11 cellular contexts compared by ENCODE assay signal in the genomic region with DNA sequence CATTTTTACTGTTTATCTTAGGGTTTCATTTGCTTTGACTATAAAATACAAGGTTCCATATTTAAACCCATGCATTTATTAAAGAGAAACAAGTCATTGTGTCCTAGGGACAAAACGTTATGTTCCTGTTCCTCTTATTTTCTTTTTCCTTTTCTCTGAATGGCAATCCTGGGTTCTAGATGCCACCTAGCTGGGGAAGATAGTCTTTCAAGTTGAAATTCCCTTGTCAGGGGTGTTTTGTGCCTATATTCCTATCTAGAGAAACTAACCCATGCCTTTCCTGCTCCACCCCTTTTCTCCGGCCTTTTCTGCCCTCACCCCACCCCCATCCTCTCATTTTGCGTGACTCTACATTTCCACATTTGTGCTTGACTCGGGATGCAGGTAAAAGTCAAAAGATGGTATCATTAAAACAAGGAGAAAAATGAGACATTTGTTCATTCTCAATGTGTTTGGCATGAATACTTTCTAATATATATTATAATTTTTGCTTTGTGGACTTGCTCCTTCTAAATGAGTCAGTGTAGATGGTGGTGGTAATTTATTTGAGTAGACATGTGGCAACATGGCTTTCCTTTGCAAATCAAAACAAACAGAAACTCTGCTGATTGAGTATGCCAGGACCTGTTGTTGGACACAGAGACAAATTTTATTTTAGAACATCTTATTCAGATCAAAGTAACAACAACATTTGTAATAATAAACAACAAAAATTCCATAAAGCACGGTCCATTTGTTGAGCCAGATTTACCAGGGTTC. TPM values are rescaled to one million over a fixed set of nuclear protein-coding genes. Genes with fewer than 3 reads are reported as not detected.
DNase-seq lines count a peak whose midpoint lies in the region; ATAC-seq and TF ChIP-seq lines count a peak whose summit lies in the region.
"Had no signal": no experiment of that assay in that cellular context is flagged by ENCODE, and none has a peak within 500 bp of the region (broad histone marks: within the 10 kb centered on the region; RNA-seq: fewer than 3 reads in every experiment).

No MANE protein-coding gene starts in this region.

- CTCF ChIA-PET in WTC11 (lab: Charles Lee), result no interaction called here

- no peaks in the 10 kb centered on the region for H3K36me3 Mint-ChIP-seq in WTC11

- H3K4me3 Mint-ChIP-seq in WTC11, result no peak overlapping the region
- H3K4me3 Mint-ChIP-seq: activated CD4-positive, alpha-beta T cell treated with anti-CD3 and anti-CD28 coated beads for 36 hours had no signal

- DNase-seq in WTC11 (ENCODE audit: low spot score) (no peak), glomerular visceral epithelial cell (ENCODE audit: extremely low spot score) (peak; percentile 13), sciatic nerve (ENCODE audit: low spot score) (no peak), RKO (ENCODE audit: low spot score) (no peak), NCI-H526 treated with DMSO at 0.1 percent for 48 hours (lab: John Stamatoyannopoulos, UW) (no peak), SKM-1 treated with dmso at 0.1 percent for 144 hours (lab: John Stamatoyannopoulos, UW; ENCODE audit: unreplicated experiment) (no peak), NK-92 (lab: John Stamatoyannopoulos, UW; ENCODE audit: unreplicated experiment) (no peak)
- DNase-seq: activated CD4-positive, alpha-beta T cell treated with anti-CD3 and anti-CD28 coated beads for 36 hours; central memory CD4-positive, alpha-beta T cell; mucosa of descending colon had no signal

- peaks cover 8% of the 10 kb centered on the region; the same call in 1 of the 2 replicates for H3K4me1 Mint-ChIP-seq in WTC11
- H3K4me1 Mint-ChIP-seq: activated CD4-positive, alpha-beta T cell treated with anti-CD3 and anti-CD28 coated beads for 36 hours had no signal

- H3K27ac Mint-ChIP-seq in WTC11, result no peak overlapping the region
- H3K27ac Mint-ChIP-seq: activated CD4-positive, alpha-beta T cell treated with anti-CD3 and anti-CD28 coated beads for 36 hours had no signal

- ATAC-seq in WTC11 (peak; percentile 43; the same call in 1 of the 2 replicates), sciatic nerve (peak; percentile 36)
- ATAC-seq: activated CD4-positive, alpha-beta T cell treated with anti-CD3 and anti-CD28 coated beads for 36 hours; mucosa of descending colon had no signal

- no peaks in the 10 kb centered on the region for H3K27me3 Mint-ChIP-seq in WTC11 (ENCODE audit: low read depth)

- intact Hi-C loops in sciatic nerve (cut with DNase I), result no loop called here

- H3K9me3 Mint-ChIP-seq in WTC11, result peaks cover 6% of the 10 kb centered on the region

- TF ChIP-seq CTCF in GM12872 (IDR thresholded peaks at IDR 0.05; ENCODE audit: insufficient read depth, low read depth, low read length) (0 out of 3 replicates have a peak, but pooled peaks have one; percentile 7), WTC11 (IDR thresholded peaks at IDR 0.05) (no peak)

- POLR2A ChIA-PET in WTC11 (lab: Charles Lee), result interaction anchor here (0.7 kb wide), 1 partner anchor 98 kb away, joined by 3 read pairs; no protein-coding TSS in a partner anchor

TF ChIP-seq in WTC11, 78 proteins besides CTCF, POLR2A, EP300 and RAD21:
- TF ChIP-seq CREB1 (CRISPR knock-in tag; IDR thresholded peaks at IDR 0.05), result no peak
- no peak for TF ChIP-seq CBFB (CRISPR knock-in tag; IDR thresholded peaks at IDR 0.05; ENCODE audit: low read depth)
- TF ChIP-seq OVOL2 (CRISPR knock-in tag; IDR thresholded peaks at IDR 0.05; ENCODE audit: borderline replicate concordance), result no peak
- TF ChIP-seq, protein P1, sequence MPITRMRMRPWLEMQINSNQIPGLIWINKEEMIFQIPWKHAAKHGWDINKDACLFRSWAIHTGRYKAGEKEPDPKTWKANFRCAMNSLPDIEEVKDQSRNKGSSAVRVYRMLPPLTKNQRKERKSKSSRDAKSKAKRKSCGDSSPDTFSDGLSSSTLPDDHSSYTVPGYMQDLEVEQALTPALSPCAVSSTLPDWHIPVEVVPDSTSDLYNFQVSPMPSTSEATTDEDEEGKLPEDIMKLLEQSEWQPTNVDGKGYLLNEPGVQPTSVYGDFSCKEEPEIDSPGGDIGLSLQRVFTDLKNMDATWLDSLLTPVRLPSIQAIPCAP (CRISPR knock-in tag; IDR thresholded peaks at IDR 0.05), result no peak

RNA-seq across cellular contexts. Expression of gene STARD13, which starts 26.8 kb away (rescaled TPM):
- 4.0 to 4.4 TPM (median 4.2 TPM) in 3 replicates for total RNA-seq in WTC11 (2021)
- 151 TPM for total RNA-seq in sciatic nerve

Comparison
In these comparisons a context has a peak if more than half of its experiments do, and no peak if none do; other contexts are left out.
1. RNA of gene STARD13, which starts 26.8 kb away (total RNA-seq): 151 TPM in sciatic nerve (single experiment); 4.0 to 4.4 TPM in WTC11; every median in the first group is over 10 times any median in the second.